14 cellular contexts compared by ENCODE assay signal in genomic region chr7:94274828-94275227, GRCh38.
A peak's percentile ranks its signal among the peaks of the same experiment; 100 is the strongest.
DNase-seq lines count a peak whose midpoint lies in the region; ATAC-seq and TF ChIP-seq lines count a peak whose summit lies in the region.
"Had no signal": no experiment of that assay in that cellular context is flagged by ENCODE, and none has a peak within 500 bp of the region (broad histone marks: within the 10 kb centered on the region; RNA-seq: fewer than 3 reads in every experiment).

No MANE protein-coding gene starts in this region.

- CTCF ChIA-PET in PC-3 (lab: Charles Lee): no interaction called here

- H4K20me1 ChIP-seq in PC-3 (ENCODE audit: low read length): no peaks in the 10 kb centered on the region

- H3K27me3 ChIP-seq in PC-3 (ENCODE audit: low read length): peaks cover 24% of the 10 kb centered on the region; the same call in 1 of the 2 replicates

- intact Hi-C loops in activated CD4-positive, alpha-beta T cell treated with anti-CD3 and anti-CD28 coated beads, Interleukin-2, amount 10 ng/mL, durations not matched to agents 24 days and 14 days (cut with micrococcal nuclease): loop anchor here (5.0 kb wide), 1 partner anchor 273 kb away; the partner anchor contains the start of gene BET1
- intact Hi-C loops in PC-3 (cut with micrococcal nuclease): loop anchor here (5.0 kb wide), 2 partner anchors 168 to 653 kb away; no protein-coding TSS in a partner anchor

- no peak for ATAC-seq in PC-3
- ATAC-seq: A549, HepG2 had no signal

- H3K4me2 ChIP-seq in PC-3 (ENCODE audit: low read length): no peak overlapping the region
- H3K4me2 ChIP-seq: A549, KMS-11 had no signal

- peak; percentile 76 for DNase-seq in activated CD4-positive, alpha-beta T cell treated with anti-CD3 and anti-CD28 coated beads, Interleukin-2, amount 10 ng/mL, durations not matched to agents 24 days and 14 days
- no peak for DNase-seq in activated CD4-positive, alpha-beta T cell treated with anti-CD3 and anti-CD28 coated beads, Interleukin-2, amount 50 U/mL, for 4 hours
- DNase-seq in stimulated activated CD4-positive, alpha-beta T cell treated with anti-CD3 and anti-CD28 coated beads, Interleukin-1b, Interleukin-23, amount 100 ng/mL, for 48 hours: peak; percentile 2
- no peak for DNase-seq in stimulated activated CD4-positive, alpha-beta T cell treated with anti-CD3 and anti-CD28 coated beads, Interleukin-4, amount 100 ng/mL, for 4 hours
- DNase-seq in activated naive CD8-positive, alpha-beta T cell treated with anti-CD3 and anti-CD28 coated beads for 36 hours: peak; percentile 13
- DNase-seq in PC-3 (no peak), RPMI8226 (no peak)
- DNase-seq: Caco-2; CD4-positive, alpha-beta T cell; MV-4-11; NCI-H1694 treated with DMSO at 0.1 percent for 48 hours had no signal

- H3K79me2 ChIP-seq in PC-3 (ENCODE audit: low read length): no peaks in the 10 kb centered on the region

- POLR2A ChIA-PET in PC-3 (lab: Charles Lee; ENCODE audit: unreplicated experiment): no interaction called here

- no peak for TF ChIP-seq CTCF in PC-3 (conservative IDR thresholded peaks at IDR 0.05; ENCODE audit: low read depth, low read length)

- no peaks in the 10 kb centered on the region for H3K4me1 Mint-ChIP-seq in activated CD4-positive, alpha-beta T cell treated with anti-CD3 and anti-CD28 coated beads, Interleukin-2, amount 10 ng/mL, durations not matched to agents 24 days and 14 days
- H3K4me1 Mint-ChIP-seq in activated naive CD8-positive, alpha-beta T cell treated with anti-CD3 and anti-CD28 coated beads for 36 hours: no peaks in the 10 kb centered on the region

- no peaks in the 10 kb centered on the region for H3K9me2 ChIP-seq in PC-3 (replicated peaks; ENCODE audit: low read length)

- H3K4me1 ChIP-seq in PC-3 (ENCODE audit: insufficient read depth, low read length): no peaks in the 10 kb centered on the region
- H3K4me1 ChIP-seq: Caco-2 had no signal

- no peaks in the 10 kb centered on the region for H3K9me3 Mint-ChIP-seq in activated CD4-positive, alpha-beta T cell treated with anti-CD3 and anti-CD28 coated beads, Interleukin-2, amount 10 ng/mL, durations not matched to agents 24 days and 14 days
- H3K9me3 Mint-ChIP-seq in activated naive CD8-positive, alpha-beta T cell treated with anti-CD3 and anti-CD28 coated beads for 36 hours: no peaks in the 10 kb centered on the region
- H3K9me3 Mint-ChIP-seq: CD4-positive, alpha-beta T cell had no signal

- H3F3A ChIP-seq in PC-3 (ENCODE audit: low read length, unreplicated experiment): no peaks in the 10 kb centered on the region

- no peak overlapping the region for H2AFZ ChIP-seq in PC-3 (ENCODE audit: low read length)

- H3K9ac ChIP-seq in PC-3 (ENCODE audit: low read length): no peak overlapping the region
- H3K9ac ChIP-seq: KMS-11 had no signal

- H3K27ac Mint-ChIP-seq in activated CD4-positive, alpha-beta T cell treated with anti-CD3 and anti-CD28 coated beads, Interleukin-2, amount 10 ng/mL, durations not matched to agents 24 days and 14 days: no peak overlapping the region
- H3K27ac Mint-ChIP-seq in activated naive CD8-positive, alpha-beta T cell treated with anti-CD3 and anti-CD28 coated beads for 36 hours: no peak overlapping the region
- H3K27ac Mint-ChIP-seq: CD4-positive, alpha-beta T cell had no signal

- no peaks in the 10 kb centered on the region for H3K9me3 ChIP-seq in PC-3 (ENCODE audit: low read length)
- H3K9me3 ChIP-seq: A549, Caco-2 had no signal

- H3K36me3 Mint-ChIP-seq in activated CD4-positive, alpha-beta T cell treated with anti-CD3 and anti-CD28 coated beads, Interleukin-2, amount 10 ng/mL, durations not matched to agents 24 days and 14 days (ENCODE audit: low read depth): no peaks in the 10 kb centered on the region
- H3K36me3 Mint-ChIP-seq in activated naive CD8-positive, alpha-beta T cell treated with anti-CD3 and anti-CD28 coated beads for 36 hours: no peaks in the 10 kb centered on the region

- no peaks in the 10 kb centered on the region for H3K36me3 ChIP-seq in PC-3 (ENCODE audit: low read depth, low read length)

- H3K27ac ChIP-seq in PC-3 (ENCODE audit: low read length): no peak overlapping the region
- H3K27ac ChIP-seq: A549, KMS-11 had no signal

- no peak overlapping the region for H3K4me3 ChIP-seq in PC-3 (ENCODE audit: low read length)
- H3K4me3 ChIP-seq: A549 had no signal

- peaks cover 13% of the 10 kb centered on the region for H3K27me3 Mint-ChIP-seq in activated CD4-positive, alpha-beta T cell treated with anti-CD3 and anti-CD28 coated beads, Interleukin-2, amount 10 ng/mL, durations not matched to agents 24 days and 14 days
- H3K27me3 Mint-ChIP-seq in activated naive CD8-positive, alpha-beta T cell treated with anti-CD3 and anti-CD28 coated beads for 36 hours: peaks cover 4% of the 10 kb centered on the region

- no TSS peak for BruUV-seq in PC-3 (replicated peaks; lab: Mats Ljungman, UMichigan)

- no peak overlapping the region for H3K4me3 Mint-ChIP-seq in activated CD4-positive, alpha-beta T cell treated with anti-CD3 and anti-CD28 coated beads, Interleukin-2, amount 10 ng/mL, durations not matched to agents 24 days and 14 days
- no peak overlapping the region for H3K4me3 Mint-ChIP-seq in activated naive CD8-positive, alpha-beta T cell treated with anti-CD3 and anti-CD28 coated beads for 36 hours
- H3K4me3 Mint-ChIP-seq: CD4-positive, alpha-beta T cell had no signal

Comparison
In these comparisons a context has a peak if more than half of its experiments do, and no peak if none do; other contexts are left out.
1. DNase-seq: peak in activated CD4-positive, alpha-beta T cell treated with anti-CD3 and anti-CD28 coated beads, Interleukin-2, amount 10 ng/mL, durations not matched to agents 24 days and 14 days (single experiment), stimulated activated CD4-positive, alpha-beta T cell treated with anti-CD3 and anti-CD28 coated beads, Interleukin-1b, Interleukin-23, amount 100 ng/mL, for 48 hours (single experiment) and activated naive CD8-positive, alpha-beta T cell treated with anti-CD3 and anti-CD28 coated beads for 36 hours (single experiment); none in activated CD4-positive, alpha-beta T cell treated with anti-CD3 and anti-CD28 coated beads, Interleukin-2, amount 50 U/mL, for 4 hours (0 of 2), stimulated activated CD4-positive, alpha-beta T cell treated with anti-CD3 and anti-CD28 coated beads, Interleukin-4, amount 100 ng/mL, for 4 hours (0 of 2), PC-3 (single experiment) and RPMI8226 (single experiment).